Comparison of ENCODE assay signal across 1 cellular context in genomic region chr17:81960130-81960958, GRCh38.
TF ChIP-seq lines count a peak whose summit lies in the region.

No MANE protein-coding gene starts in this region.

TF ChIP-seq in HepG2, 621 proteins besides CTCF, POLR2A, EP300 and RAD21 (continued from another document and continues in another):
- TF ChIP-seq ZNF281 (CRISPR knock-in tag; IDR thresholded peaks at IDR 0.05; ENCODE audit: borderline replicate concordance), result no peak
- TF ChIP-seq NRL (CRISPR knock-in tag; IDR thresholded peaks at IDR 0.05; ENCODE audit: borderline replicate concordance), result peak; percentile 66
- TF ChIP-seq HIVEP1 (CRISPR knock-in tag; IDR thresholded peaks at IDR 0.05), result peak; percentile 16; the same call in 1 of the 2 replicates
- TF ChIP-seq TFDP1 (CRISPR knock-in tag; IDR thresholded peaks at IDR 0.05; ENCODE audit: borderline replicate concordance), result no peak; the same call in 1 of the 2 replicates
- no peak for TF ChIP-seq GZF1 (CRISPR knock-in tag; IDR thresholded peaks at IDR 0.05)
- TF ChIP-seq NR2C2 (CRISPR knock-in tag; IDR thresholded peaks at IDR 0.05; ENCODE audit: borderline replicate concordance), result no peak; the same call in 1 of the 2 replicates
- TF ChIP-seq LCORL (IDR thresholded peaks at IDR 0.05), result no peak
- TF ChIP-seq LCORL (CRISPR knock-in tag; IDR thresholded peaks at IDR 0.05), result no peak
- no peak for TF ChIP-seq PITX1 (CRISPR knock-in tag; IDR thresholded peaks at IDR 0.05)
- TF ChIP-seq ZNF572 (CRISPR knock-in tag; IDR thresholded peaks at IDR 0.05), result no peak
- TF ChIP-seq PAWR (CRISPR knock-in tag; IDR thresholded peaks at IDR 0.05; ENCODE audit: borderline replicate concordance), result 0 out of 2 replicates have a peak, but pooled peaks have one; percentile 25
- no peak for TF ChIP-seq ZBTB8A (CRISPR knock-in tag; IDR thresholded peaks at IDR 0.05; ENCODE audit: borderline replicate concordance, low read depth)
- TF ChIP-seq MAZ (IDR thresholded peaks at IDR 0.05; ENCODE audit: borderline replicate concordance, low read depth, low read length), result no peak
- TF ChIP-seq MAZ (CRISPR knock-in tag; IDR thresholded peaks at IDR 0.05; ENCODE audit: low read depth), result no peak
- no peak for TF ChIP-seq ZNF720 (CRISPR knock-in tag; IDR thresholded peaks at IDR 0.05)
- TF ChIP-seq NPAS2 (CRISPR knock-in tag; IDR thresholded peaks at IDR 0.05; ENCODE audit: borderline replicate concordance), result no peak
- TF ChIP-seq, protein P1, sequence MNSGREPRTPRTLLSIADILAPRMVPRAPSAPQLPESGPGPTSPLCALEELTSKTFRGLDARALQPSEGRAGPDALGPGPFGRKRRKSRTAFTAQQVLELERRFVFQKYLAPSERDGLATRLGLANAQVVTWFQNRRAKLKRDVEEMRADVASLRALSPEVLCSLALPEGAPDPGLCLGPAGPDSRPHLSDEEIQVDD (CRISPR knock-in tag; IDR thresholded peaks at IDR 0.05; ENCODE audit: borderline replicate concordance), result no peak
- no peak for TF ChIP-seq RARG (CRISPR knock-in tag; IDR thresholded peaks at IDR 0.05; ENCODE audit: low read depth)
- TF ChIP-seq HNRNPLL (IDR thresholded peaks at IDR 0.05; ENCODE audit: low read depth, low read length, poor library complexity, severe bottlenecking), result peak; percentile 25
- TF ChIP-seq, protein P2, sequence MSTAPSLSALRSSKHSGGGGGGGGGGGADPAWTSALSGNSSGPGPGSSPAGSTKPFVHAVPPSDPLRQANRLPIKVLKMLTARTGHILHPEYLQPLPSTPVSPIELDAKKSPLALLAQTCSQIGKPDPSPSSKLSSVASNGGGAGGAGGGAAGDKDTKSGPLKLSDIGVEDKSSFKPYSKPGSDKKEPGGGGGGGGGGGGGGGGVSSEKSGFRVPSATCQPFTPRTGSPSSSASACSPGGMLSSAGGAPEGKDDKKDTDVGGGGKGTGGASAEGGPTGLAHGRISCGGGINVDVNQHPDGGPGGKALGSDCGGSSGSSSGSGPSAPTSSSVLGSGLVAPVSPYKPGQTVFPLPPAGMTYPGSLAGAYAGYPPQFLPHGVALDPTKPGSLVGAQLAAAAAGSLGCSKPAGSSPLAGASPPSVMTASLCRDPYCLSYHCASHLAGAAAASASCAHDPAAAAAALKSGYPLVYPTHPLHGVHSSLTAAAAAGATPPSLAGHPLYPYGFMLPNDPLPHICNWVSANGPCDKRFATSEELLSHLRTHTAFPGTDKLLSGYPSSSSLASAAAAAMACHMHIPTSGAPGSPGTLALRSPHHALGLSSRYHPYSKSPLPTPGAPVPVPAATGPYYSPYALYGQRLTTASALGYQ (CRISPR knock-in tag; IDR thresholded peaks at IDR 0.05), result peak; percentile 32; the same call in 1 of the 2 replicates
- no peak for TF ChIP-seq ZNF382 (CRISPR knock-in tag; IDR thresholded peaks at IDR 0.05; ENCODE audit: borderline replicate concordance)
- TF ChIP-seq ZFP41 (CRISPR knock-in tag; IDR thresholded peaks at IDR 0.05; ENCODE audit: borderline replicate concordance), result no peak
- TF ChIP-seq GMEB2 (CRISPR knock-in tag; IDR thresholded peaks at IDR 0.05; ENCODE audit: low read depth), result no peak
- TF ChIP-seq SMAD3 (CRISPR knock-in tag; IDR thresholded peaks at IDR 0.05), result no peak
- no peak for TF ChIP-seq TIGD3 (CRISPR knock-in tag; IDR thresholded peaks at IDR 0.05; ENCODE audit: borderline replicate concordance)
- no peak for TF ChIP-seq ZZZ3 (CRISPR knock-in tag; IDR thresholded peaks at IDR 0.05; ENCODE audit: borderline replicate concordance)
- TF ChIP-seq ZMYM3 (CRISPR knock-in tag; IDR thresholded peaks at IDR 0.05), result no peak
- peak; percentile 60; the same call in 1 of the 2 replicates for TF ChIP-seq ZMAT3 (CRISPR knock-in tag; conservative IDR thresholded peaks at IDR 0.05)
- no peak for TF ChIP-seq MXI1 (IDR thresholded peaks at IDR 0.05; ENCODE audit: borderline replicate concordance, low read depth, low read length)
- TF ChIP-seq, protein P3, sequence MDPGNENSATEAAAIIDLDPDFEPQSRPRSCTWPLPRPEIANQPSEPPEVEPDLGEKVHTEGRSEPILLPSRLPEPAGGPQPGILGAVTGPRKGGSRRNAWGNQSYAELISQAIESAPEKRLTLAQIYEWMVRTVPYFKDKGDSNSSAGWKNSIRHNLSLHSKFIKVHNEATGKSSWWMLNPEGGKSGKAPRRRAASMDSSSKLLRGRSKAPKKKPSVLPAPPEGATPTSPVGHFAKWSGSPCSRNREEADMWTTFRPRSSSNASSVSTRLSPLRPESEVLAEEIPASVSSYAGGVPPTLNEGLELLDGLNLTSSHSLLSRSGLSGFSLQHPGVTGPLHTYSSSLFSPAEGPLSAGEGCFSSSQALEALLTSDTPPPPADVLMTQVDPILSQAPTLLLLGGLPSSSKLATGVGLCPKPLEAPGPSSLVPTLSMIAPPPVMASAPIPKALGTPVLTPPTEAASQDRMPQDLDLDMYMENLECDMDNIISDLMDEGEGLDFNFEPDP (CRISPR knock-in tag; conservative IDR thresholded peaks at IDR 0.05), result peak; percentile 98; the same call in 1 of the 2 replicates
- TF ChIP-seq ZNF160 (CRISPR knock-in tag; IDR thresholded peaks at IDR 0.05), result no peak
- no peak for TF ChIP-seq EEA1 (CRISPR knock-in tag; IDR thresholded peaks at IDR 0.05; ENCODE audit: borderline replicate concordance)
- TF ChIP-seq MAFK (conservative IDR thresholded peaks at IDR 0.05 in 1 of 2, IDR thresholded peaks at IDR 0.05 in 1 of 2; ENCODE audit: low read length in 2 of 2), result no peak
- no peak for TF ChIP-seq ZNF850 (CRISPR knock-in tag; conservative IDR thresholded peaks at IDR 0.05)
- no peak for TF ChIP-seq ERF (CRISPR knock-in tag; IDR thresholded peaks at IDR 0.05)
- TF ChIP-seq HNRNPK (IDR thresholded peaks at IDR 0.05; ENCODE audit: low read depth, low read length, poor library complexity, severe bottlenecking), result peak; percentile 58
- no peak for TF ChIP-seq ZNF616 (CRISPR knock-in tag; IDR thresholded peaks at IDR 0.05; ENCODE audit: low read depth)
- TF ChIP-seq, protein P4, sequence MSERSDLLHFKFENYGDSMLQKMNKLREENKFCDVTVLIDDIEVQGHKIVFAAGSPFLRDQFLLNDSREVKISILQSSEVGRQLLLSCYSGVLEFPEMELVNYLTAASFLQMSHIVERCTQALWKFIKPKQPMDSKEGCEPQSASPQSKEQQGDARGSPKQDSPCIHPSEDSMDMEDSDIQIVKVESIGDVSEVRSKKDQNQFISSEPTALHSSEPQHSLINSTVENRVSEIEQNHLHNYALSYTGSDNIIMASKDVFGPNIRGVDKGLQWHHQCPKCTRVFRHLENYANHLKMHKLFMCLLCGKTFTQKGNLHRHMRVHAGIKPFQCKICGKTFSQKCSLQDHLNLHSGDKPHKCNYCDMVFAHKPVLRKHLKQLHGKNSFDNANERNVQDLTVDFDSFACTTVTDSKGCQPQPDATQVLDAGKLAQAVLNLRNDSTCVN (CRISPR knock-in tag; IDR thresholded peaks at IDR 0.05; ENCODE audit: borderline replicate concordance), result 0 out of 2 replicates have a peak, but pooled peaks have one; percentile 47
- no peak for TF ChIP-seq ZNF12 (CRISPR knock-in tag; IDR thresholded peaks at IDR 0.05)
- TF ChIP-seq ZNF333 (CRISPR knock-in tag; IDR thresholded peaks at IDR 0.05; ENCODE audit: borderline replicate concordance), result peak; percentile 59; the same call in 1 of the 2 replicates
- TF ChIP-seq, protein P5, sequence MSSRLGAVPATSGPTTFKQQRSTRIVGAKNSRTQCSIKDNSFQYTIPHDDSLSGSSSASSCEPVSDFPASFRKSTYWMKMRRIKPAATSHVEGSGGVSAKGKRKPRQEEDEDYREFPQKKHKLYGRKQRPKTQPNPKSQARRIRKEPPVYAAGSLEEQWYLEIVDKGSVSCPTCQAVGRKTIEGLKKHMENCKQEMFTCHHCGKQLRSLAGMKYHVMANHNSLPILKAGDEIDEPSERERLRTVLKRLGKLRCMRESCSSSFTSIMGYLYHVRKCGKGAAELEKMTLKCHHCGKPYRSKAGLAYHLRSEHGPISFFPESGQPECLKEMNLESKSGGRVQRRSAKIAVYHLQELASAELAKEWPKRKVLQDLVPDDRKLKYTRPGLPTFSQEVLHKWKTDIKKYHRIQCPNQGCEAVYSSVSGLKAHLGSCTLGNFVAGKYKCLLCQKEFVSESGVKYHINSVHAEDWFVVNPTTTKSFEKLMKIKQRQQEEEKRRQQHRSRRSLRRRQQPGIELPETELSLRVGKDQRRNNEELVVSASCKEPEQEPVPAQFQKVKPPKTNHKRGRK (CRISPR knock-in tag; IDR thresholded peaks at IDR 0.05), result no peak
- no peak for TF ChIP-seq ZNF580 (CRISPR knock-in tag; IDR thresholded peaks at IDR 0.05; ENCODE audit: borderline replicate concordance, low read depth)
- TF ChIP-seq KAT8 (CRISPR knock-in tag; IDR thresholded peaks at IDR 0.05), result no peak; the same call in 1 of the 2 replicates
- no peak for TF ChIP-seq TRIM24 (CRISPR knock-in tag; IDR thresholded peaks at IDR 0.05)
- no peak for TF ChIP-seq ZNF34 (CRISPR knock-in tag; IDR thresholded peaks at IDR 0.05; ENCODE audit: borderline replicate concordance)
- TF ChIP-seq ZNF589 (CRISPR knock-in tag; conservative IDR thresholded peaks at IDR 0.05), result peak; percentile 26; the same call in 1 of the 2 replicates
- no peak for TF ChIP-seq DR1 (CRISPR knock-in tag; IDR thresholded peaks at IDR 0.05)
- no peak; the same call in 1 of the 2 replicates for TF ChIP-seq RXRA (CRISPR knock-in tag; IDR thresholded peaks at IDR 0.05)
- 0 out of 2 replicates have a peak, but pooled peaks have one; percentile 69 for TF ChIP-seq MTF2 (CRISPR knock-in tag; IDR thresholded peaks at IDR 0.05; ENCODE audit: borderline replicate concordance)
- no peak for TF ChIP-seq CHD2 (IDR thresholded peaks at IDR 0.05; ENCODE audit: low read depth, low read length)
- TF ChIP-seq, protein P6, sequence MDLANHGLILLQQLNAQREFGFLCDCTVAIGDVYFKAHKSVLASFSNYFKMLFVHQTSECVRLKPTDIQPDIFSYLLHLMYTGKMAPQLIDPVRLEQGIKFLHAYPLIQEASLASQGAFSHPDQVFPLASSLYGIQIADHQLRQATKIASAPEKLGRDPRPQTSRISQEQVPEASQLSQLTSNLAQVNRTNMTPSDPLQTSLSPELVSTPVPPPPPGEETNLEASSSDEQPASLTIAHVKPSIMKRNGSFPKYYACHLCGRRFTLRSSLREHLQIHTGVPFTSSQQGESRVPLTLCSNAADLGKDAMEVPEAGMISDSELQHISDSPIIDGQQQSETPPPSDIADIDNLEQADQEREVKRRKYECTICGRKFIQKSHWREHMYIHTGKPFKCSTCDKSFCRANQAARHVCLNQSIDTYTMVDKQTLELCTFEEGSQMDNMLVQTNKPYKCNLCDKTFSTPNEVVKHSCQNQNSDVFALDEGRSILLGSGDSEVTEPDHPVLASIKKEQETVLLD (CRISPR knock-in tag; IDR thresholded peaks at IDR 0.05; ENCODE audit: low read depth), result no peak
- no peak for TF ChIP-seq ASH2L (IDR thresholded peaks at IDR 0.05; ENCODE audit: insufficient read length, low read depth, low read length)
